Comparison of ENCODE assay signal across 16 cellular contexts in the genomic region with DNA sequence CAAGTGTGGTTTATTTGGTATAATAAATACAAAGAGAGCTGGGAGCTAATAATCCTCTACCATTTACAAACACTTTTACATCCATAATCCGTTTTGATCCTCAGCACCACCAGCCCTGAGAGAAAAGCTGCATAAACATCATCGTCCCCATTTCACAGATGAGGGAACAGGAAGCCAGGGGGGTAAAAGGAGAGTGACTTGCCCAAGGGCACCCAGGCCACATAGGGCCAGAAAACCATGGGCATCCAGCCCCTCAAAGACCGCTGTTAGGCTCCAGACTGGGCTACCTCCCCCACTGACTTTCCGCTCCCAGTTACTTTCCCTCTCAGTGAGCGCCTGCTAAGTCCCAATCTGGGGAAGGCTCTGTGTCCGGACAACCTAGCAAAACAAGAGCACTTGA.
"Had no signal": no experiment of that assay in that cellular context is flagged by ENCODE, and none has a peak within 500 bp of the region (broad histone marks: within the 10 kb centered on the region; RNA-seq: fewer than 3 reads in every experiment).

No MANE protein-coding gene starts in this region.

- ATAC-seq: gastrocnemius medialis, left lobe of liver had no signal

- H3K36me3 ChIP-seq: esophagus muscularis mucosa, gastrocnemius medialis, neutrophil, sigmoid colon, tibial nerve had no signal

- H3K27me3 ChIP-seq: testis had no signal

- H3K36me3 Mint-ChIP-seq: mesothelial cell of epicardium had no signal

- H3K4me3 Mint-ChIP-seq: mesothelial cell of epicardium; stimulated activated naive CD8-positive, alpha-beta T cell treated with anti-CD3 and anti-CD28 coated beads, Interleukin-15, Interleukin-2, amounts not matched to agents 100 ng/mL and 50 ng/mL, for 24 hours had no signal

- H3K27me3 Mint-ChIP-seq: stimulated activated naive CD8-positive, alpha-beta T cell treated with anti-CD3 and anti-CD28 coated beads, Interleukin-15, Interleukin-2, amounts not matched to agents 100 ng/mL and 50 ng/mL, for 24 hours had no signal

- H3K27ac Mint-ChIP-seq: mesothelial cell of epicardium; stimulated activated naive CD8-positive, alpha-beta T cell treated with anti-CD3 and anti-CD28 coated beads, Interleukin-15, Interleukin-2, amounts not matched to agents 100 ng/mL and 50 ng/mL, for 24 hours had no signal

- H3K4me3 ChIP-seq: coronary artery, esophagus muscularis mucosa, gastrocnemius medialis, sigmoid colon, smooth muscle cell, testis, tibial nerve had no signal

- DNase-seq: central memory CD4-positive, alpha-beta T cell; effector CD4-positive, alpha-beta T cell; gastrocnemius medialis; islet precursor cell; posterior cingulate gyrus; sigmoid colon; stimulated activated CD4-positive, alpha-beta T cell treated with anti-CD3 and anti-CD28 coated beads, Interleukin-2, amount 100 ng/mL, for 48 hours; testis had no signal

- H3K9me3 Mint-ChIP-seq: mesothelial cell of epicardium; stimulated activated naive CD8-positive, alpha-beta T cell treated with anti-CD3 and anti-CD28 coated beads, Interleukin-15, Interleukin-2, amounts not matched to agents 100 ng/mL and 50 ng/mL, for 24 hours had no signal
